ENCODE assay signal across 8 cellular contexts in genomic region chr10:26556756-26557640, GRCh38.
DNase-seq lines count a peak whose midpoint lies in the region; ATAC-seq, FAIRE-seq and TF ChIP-seq lines count a peak whose summit lies in the region.

No MANE protein-coding gene starts in this region.

- H3K4me1 ChIP-seq in PC-3 (ENCODE audit: insufficient read depth, low read length) (no peaks in the 10 kb centered on the region), GM12878 (ENCODE audit: control insufficient read depth, insufficient read depth, low read length) (no peaks in the 10 kb centered on the region)

- SMC1A ChIA-PET in GM12878 (lab: Charles Lee; ENCODE audit: uncharacterized antibody, unreplicated experiment), result interaction anchor here (0.6 to 3.9 kb wide), 12 partner anchors 9 to 547 kb away, joined by 3 to 53 read pairs (median 4); no protein-coding TSS in a partner anchor

- peak; percentile 99 for TF ChIP-seq RAD21 in GM12878 (IDR thresholded peaks at IDR 0.05; ENCODE audit: insufficient read depth, low read depth, low read length)

- H3K9ac ChIP-seq in PC-3 (ENCODE audit: low read length), result no peak overlapping the region
- H3K9ac ChIP-seq in GM12878 (ENCODE audit: control insufficient read depth, insufficient read depth, low read length), result no peak overlapping the region

- peak; percentile 45; the same call in 1 of the 2 replicates for ATAC-seq in PC-3
- ATAC-seq in GM12878, result peak; percentile 72
- no peak for ATAC-seq in HG03196 (IDR thresholded peaks at IDR 0.05; ENCODE audit: unreplicated experiment)

- H3K9me2 ChIP-seq in PC-3 (replicated peaks; ENCODE audit: low read length), result no peaks in the 10 kb centered on the region

- RAD21 ChIA-PET in GM12878 (lab: Charles Lee; ENCODE audit: unreplicated experiment), result interaction anchor here (0.8 to 6.4 kb wide), 7 partner anchors 53 to 681 kb away, joined by 3 to 45 read pairs (median 4); partner anchors contain the start of gene APBB1IP

- DNase-seq in NCI-H2171 treated with DMSO at 0.1 percent for 48 hours (lab: John Stamatoyannopoulos, UW) (peak; percentile 13), NCI-H2171 (lab: John Stamatoyannopoulos, UW) (no peak), HL-60 (ENCODE audit: low read depth in 1 of 2, low spot score in 1 of 2) (peak; percentile 23 to 57), PC-3 (peak; percentile 57), GM12878 (ENCODE audit: low read depth, low spot score) (no peak), iPS DF 19.7 (ENCODE audit: low read depth, low spot score) (peak; percentile 33)
- DNase-seq in stimulated activated naive CD4-positive, alpha-beta T cell treated with Interleukin-2 at 50 U/mL for 16 hours (lab: John Stamatoyannopoulos, UW), result peak; percentile 4

- in situ Hi-C loops in GM12878 (cut with MboI), result loop anchor here (5.0 to 10.0 kb wide), 2 partner anchors 220 to 682 kb away; no protein-coding TSS in a partner anchor

- H3K4me2 ChIP-seq in PC-3 (ENCODE audit: low read length) (peak overlapping the region; percentile 40; the same call in 1 of the 2 replicates), GM12878 (ENCODE audit: control insufficient read depth, insufficient read depth) (no peak overlapping the region)

- no peak overlapping the region for H2AFZ ChIP-seq in PC-3 (ENCODE audit: low read length)
- no peak overlapping the region for H2AFZ ChIP-seq in GM12878 (ENCODE audit: control insufficient read depth, low read depth, low read length)

- H3K27me3 ChIP-seq in HL-60 (ENCODE audit: insufficient read depth, poor library complexity, severe bottlenecking) (no peaks in the 10 kb centered on the region), PC-3 (ENCODE audit: low read length) (peaks cover 49% of the 10 kb centered on the region), GM12878 (replicated peaks in 1 of 2; ENCODE audit: control insufficient read depth in 2 of 2, insufficient read depth in 2 of 2, low read length in 1 of 2) (no peaks in the 10 kb centered on the region)

- H4K20me1 ChIP-seq in PC-3 (ENCODE audit: low read length), result no peaks in the 10 kb centered on the region
- H4K20me1 ChIP-seq in GM12878 (ENCODE audit: control insufficient read depth, insufficient read depth), result no peaks in the 10 kb centered on the region

- H3F3A ChIP-seq in PC-3 (ENCODE audit: low read length, unreplicated experiment), result no peaks in the 10 kb centered on the region

- H3K27ac ChIP-seq in HL-60 (replicated peaks) (no peak overlapping the region), PC-3 (ENCODE audit: low read length) (no peak overlapping the region), GM12878 (ENCODE audit: control insufficient read depth, insufficient read depth) (no peak overlapping the region)

- no peak for TF ChIP-seq EP300 in GM12878 (IDR thresholded peaks at IDR 0.05; ENCODE audit: borderline replicate concordance in 1 of 2, control insufficient read depth in 1 of 2, low read depth in 2 of 2, low read length in 2 of 2)

- H3K79me2 ChIP-seq in PC-3 (ENCODE audit: low read length) (no peaks in the 10 kb centered on the region), GM12878 (ENCODE audit: control insufficient read depth, insufficient read depth, low read length) (no peaks in the 10 kb centered on the region)

- intact Hi-C loops in PC-3 (cut with micrococcal nuclease), result loop anchor here (1.0 to 10.0 kb wide), 3 partner anchors 222 to 1445 kb away; no protein-coding TSS in a partner anchor
- intact Hi-C loops in GM12878 (cut with micrococcal nuclease; ENCODE audit: unreplicated experiment), result loop anchor here (1.0 to 5.0 kb wide), 3 partner anchors 70 to 682 kb away; no protein-coding TSS in a partner anchor

- FAIRE-seq in GM12878 (lab: Jason Lieb, UNC), result peak; percentile 95

- BruUV-seq in PC-3 (replicated peaks; lab: Mats Ljungman, UMichigan), result no TSS peak
- no TSS peak for BruUV-seq in GM12878 (replicated peaks; lab: Mats Ljungman, UMichigan)

- TF ChIP-seq CTCF in HL-60 (IDR thresholded peaks at IDR 0.05; ENCODE audit: insufficient read depth, low read length) (peak; percentile 52), PC-3 (conservative IDR thresholded peaks at IDR 0.05; ENCODE audit: low read depth, low read length) (peak; percentile 79), GM12878 (IDR thresholded peaks at IDR 0.05 in 2 of 3, conservative IDR thresholded peaks at IDR 0.05 in 1 of 3; ENCODE audit: control insufficient read depth in 2 of 3, extremely low read depth in 1 of 3, insufficient read depth in 1 of 3, low read depth in 3 of 3, low read length in 3 of 3) (peak; percentile 87 to 96 (median 88))

- no peak for TF ChIP-seq POLR2A in GM12878 (IDR thresholded peaks at IDR 0.05; ENCODE audit: low read depth, low read length)

- H3K36me3 ChIP-seq in PC-3 (ENCODE audit: low read depth, low read length) (no peaks in the 10 kb centered on the region), GM12878 (ENCODE audit: control insufficient read depth in 2 of 2, insufficient read depth in 2 of 2, low read length in 1 of 2) (peaks cover 10 to 23% of the 10 kb centered on the region in 2 experiments)

- POLR2A ChIA-PET in PC-3 (lab: Charles Lee; ENCODE audit: unreplicated experiment) (no interaction called here), GM12878 (lab: Charles Lee) (interaction anchor here (0.6 kb wide), 1 partner anchor 252 kb away, joined by 3 read pairs; no protein-coding TSS in a partner anchor)

- no peak overlapping the region for H3K4me3 ChIP-seq in HL-60 (replicated peaks; ENCODE audit: insufficient read depth, low read length)
- no peak overlapping the region for H3K4me3 ChIP-seq in PC-3 (ENCODE audit: low read length)
- H3K4me3 ChIP-seq in GM12878, result no peak overlapping the region

- WGBS in GM12878 (ENCODE audit: insufficient coverage, insufficient replicate concordance, low lambda C conversion rate, missing lambda C conversion rate), result 41% methylated on average over 9 of the region's 9 CpGs

- CTCF ChIA-PET in PC-3 (lab: Charles Lee), result no interaction called here
- CTCF ChIA-PET in GM12878 (lab: Yijun Ruan, JAX), result interaction anchor here (0.7 to 5.2 kb wide), 19 partner anchors 10 to 324 kb away, joined by 3 to 77 read pairs (median 3); no protein-coding TSS in a partner anchor

- H3K9me3 ChIP-seq in PC-3 (ENCODE audit: low read length), result no peaks in the 10 kb centered on the region
- H3K9me3 ChIP-seq in GM12878 (replicated peaks; ENCODE audit: control insufficient read depth, insufficient read depth, low read length), result no peaks in the 10 kb centered on the region; the same call in 2 of the 3 replicates

TF ChIP-seq in GM12878, 131 proteins besides CTCF, POLR2A, EP300 and RAD21 (continues in another document):
- TF ChIP-seq, protein P1, sequence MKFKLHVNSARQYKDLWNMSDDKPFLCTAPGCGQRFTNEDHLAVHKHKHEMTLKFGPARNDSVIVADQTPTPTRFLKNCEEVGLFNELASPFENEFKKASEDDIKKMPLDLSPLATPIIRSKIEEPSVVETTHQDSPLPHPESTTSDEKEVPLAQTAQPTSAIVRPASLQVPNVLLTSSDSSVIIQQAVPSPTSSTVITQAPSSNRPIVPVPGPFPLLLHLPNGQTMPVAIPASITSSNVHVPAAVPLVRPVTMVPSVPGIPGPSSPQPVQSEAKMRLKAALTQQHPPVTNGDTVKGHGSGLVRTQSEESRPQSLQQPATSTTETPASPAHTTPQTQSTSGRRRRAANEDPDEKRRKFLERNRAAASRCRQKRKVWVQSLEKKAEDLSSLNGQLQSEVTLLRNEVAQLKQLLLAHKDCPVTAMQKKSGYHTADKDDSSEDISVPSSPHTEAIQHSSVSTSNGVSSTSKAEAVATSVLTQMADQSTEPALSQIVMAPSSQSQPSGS (IDR thresholded peaks at IDR 0.05; ENCODE audit: low read length), result 0 out of 2 replicates have a peak, but pooled peaks have one; percentile 15
- TF ChIP-seq BHLHE40 (IDR thresholded peaks at IDR 0.05; ENCODE audit: borderline replicate concordance in 1 of 2, low read depth in 2 of 2, low read length in 1 of 2) (no peak), NBN (IDR thresholded peaks at IDR 0.05) (0 out of 2 replicates have a peak, but pooled peaks have one; percentile 19), SMC3 (IDR thresholded peaks at IDR 0.05; ENCODE audit: borderline replicate concordance, low read length) (peak; percentile 96), YY1 (IDR thresholded peaks at IDR 0.05; ENCODE audit: low read depth, low read length) (peak; percentile 72; the same call in 1 of the 2 replicates), FOXM1 (IDR thresholded peaks at IDR 0.05; ENCODE audit: low read depth, low read length) (peak; percentile 56; the same call in 1 of the 2 replicates), SKIL (IDR thresholded peaks at IDR 0.05; ENCODE audit: low read depth, poor library complexity, severe bottlenecking) (peak; percentile 32), RB1 (IDR thresholded peaks at IDR 0.05; ENCODE audit: borderline replicate concordance) (peak; percentile 39; the same call in 1 of the 2 replicates)

Comparison
In these comparisons a context has a peak if more than half of its experiments do, and no peak if none do; other contexts are left out.
1. DNase-seq: peak in NCI-H2171 treated with DMSO at 0.1 percent for 48 hours (single experiment), HL-60 (2 of 2), PC-3 (single experiment), iPS DF 19.7 (single experiment) and stimulated activated naive CD4-positive, alpha-beta T cell treated with Interleukin-2 at 50 U/mL for 16 hours (single experiment); none in NCI-H2171 (single experiment) and GM12878 (single experiment).
2. Peak in every context shown above with its lines, with median percentiles within 50 percentile points of each other: CTCF ChIP-seq.